ENCODE assay signal across 24 cellular contexts in genomic region chr4:143488684-143489083, GRCh38. TPM values are rescaled to one million over a fixed set of nuclear protein-coding genes. Genes with fewer than 3 reads are reported as not detected.
DNase-seq lines count a peak whose midpoint lies in the region; ATAC-seq and TF ChIP-seq lines count a peak whose summit lies in the region.
"Had no signal": no experiment of that assay in that cellular context is flagged by ENCODE, and none has a peak within 500 bp of the region (broad histone marks: within the 10 kb centered on the region; RNA-seq: fewer than 3 reads in every experiment).

No MANE protein-coding gene starts in this region.

- H3K4me1 ChIP-seq in naive thymus-derived CD4-positive, alpha-beta T cell (ENCODE audit: control insufficient read depth in 2 of 2, insufficient read depth in 2 of 2, low read length in 2 of 2) = no peaks in the 10 kb centered on the region
- H3K4me1 ChIP-seq: HAP-1 had no signal

- CTCF ChIA-PET in naive thymus-derived CD4-positive, alpha-beta T cell (lab: Charles Lee) = no interaction called here

- H3K27me3 Mint-ChIP-seq in stimulated activated memory B cell treated with anti-CD40 and anti-IgM and Interleukin-4, amounts not matched to agents 10 μg/mL and 1 μg/mL and 100 μg/mL, for 72 hours = peaks cover 48% of the 10 kb centered on the region
- peaks cover 8 to 18% (median 13%) of the 10 kb centered on the region in 5 donors for H3K27me3 Mint-ChIP-seq in naive thymus-derived CD4-positive, alpha-beta T cell

- TF ChIP-seq CTCF in epithelial cell of esophagus (IDR thresholded peaks at IDR 0.05; ENCODE audit: insufficient read depth, low read depth, low read length, missing control alignments) = no peak

- intact Hi-C loops in naive thymus-derived CD4-positive, alpha-beta T cell (cut with micrococcal nuclease) = no loop called here

- no peaks in the 10 kb centered on the region for H3K9me3 Mint-ChIP-seq in stimulated activated memory B cell treated with anti-CD40 and anti-IgM and Interleukin-4, amounts not matched to agents 10 μg/mL and 1 μg/mL and 100 μg/mL, for 72 hours
- H3K9me3 Mint-ChIP-seq in naive thymus-derived CD4-positive, alpha-beta T cell = peaks cover 0 to 4% (median 0%) of the 10 kb centered on the region in 11 donors
- H3K9me3 Mint-ChIP-seq: CD8-positive, alpha-beta memory T cell; GM23338 had no signal

- no peaks in the 10 kb centered on the region for H3K9me3 ChIP-seq in naive thymus-derived CD4-positive, alpha-beta T cell (ENCODE audit: control insufficient read depth in 2 of 3, low read length in 3 of 3)
- H3K9me3 ChIP-seq: HAP-1 had no signal

- H3K4me3 ChIP-seq in epithelial cell of esophagus (ENCODE audit: low read length) = no peak overlapping the region
- H3K4me3 ChIP-seq in naive thymus-derived CD4-positive, alpha-beta T cell (ENCODE audit: low read length) = no peak overlapping the region
- H3K4me3 ChIP-seq: GM23338, HAP-1 had no signal

- H3K4me3 Mint-ChIP-seq in stimulated activated memory B cell treated with anti-CD40 and anti-IgM and Interleukin-4, amounts not matched to agents 10 μg/mL and 1 μg/mL and 100 μg/mL, for 72 hours = no peak overlapping the region
- no peak overlapping the region for H3K4me3 Mint-ChIP-seq in naive thymus-derived CD4-positive, alpha-beta T cell
- H3K4me3 Mint-ChIP-seq: CD8-positive, alpha-beta memory T cell; GM23338 had no signal

- H3K36me3 ChIP-seq in naive thymus-derived CD4-positive, alpha-beta T cell (ENCODE audit: control insufficient read depth in 2 of 3, insufficient read depth in 3 of 3, low read length in 3 of 3) = no peaks in the 10 kb centered on the region
- H3K36me3 ChIP-seq: HAP-1 had no signal

- no peaks in the 10 kb centered on the region for H3K36me3 Mint-ChIP-seq in stimulated activated memory B cell treated with anti-CD40 and anti-IgM and Interleukin-4, amounts not matched to agents 10 μg/mL and 1 μg/mL and 100 μg/mL, for 72 hours
- H3K36me3 Mint-ChIP-seq in naive thymus-derived CD4-positive, alpha-beta T cell = no peaks in the 10 kb centered on the region
- H3K36me3 Mint-ChIP-seq: CD8-positive, alpha-beta memory T cell had no signal

- POLR2A ChIA-PET in naive thymus-derived CD4-positive, alpha-beta T cell (lab: Charles Lee) = no interaction called here

- H3K27ac Mint-ChIP-seq in stimulated activated memory B cell treated with anti-CD40 and anti-IgM and Interleukin-4, amounts not matched to agents 10 μg/mL and 1 μg/mL and 100 μg/mL, for 72 hours = no peak overlapping the region
- H3K27ac Mint-ChIP-seq in naive thymus-derived CD4-positive, alpha-beta T cell = no peak overlapping the region
- H3K27ac Mint-ChIP-seq: CD8-positive, alpha-beta memory T cell; GM23338 had no signal

- H3K27ac ChIP-seq in naive thymus-derived CD4-positive, alpha-beta T cell (ENCODE audit: low read depth, low read length) = no peak overlapping the region
- H3K27ac ChIP-seq: C4-2B had no signal

- no peak for ATAC-seq in GM19452 (IDR thresholded peaks at IDR 0.05; ENCODE audit: unreplicated experiment)
- no peak for ATAC-seq in stimulated activated memory B cell treated with anti-CD40 and anti-IgM and Interleukin-4, amounts not matched to agents 10 μg/mL and 1 μg/mL and 100 μg/mL, for 72 hours
- ATAC-seq in naive thymus-derived CD4-positive, alpha-beta T cell = no peak
- ATAC-seq: GM23338, Right ventricle myocardium inferior had no signal

- H3K4me1 Mint-ChIP-seq in stimulated activated memory B cell treated with anti-CD40 and anti-IgM and Interleukin-4, amounts not matched to agents 10 μg/mL and 1 μg/mL and 100 μg/mL, for 72 hours = no peaks in the 10 kb centered on the region
- no peaks in the 10 kb centered on the region for H3K4me1 Mint-ChIP-seq in naive thymus-derived CD4-positive, alpha-beta T cell
- H3K4me1 Mint-ChIP-seq: CD8-positive, alpha-beta memory T cell; GM23338 had no signal

- H3K27me3 ChIP-seq in naive thymus-derived CD4-positive, alpha-beta T cell (ENCODE audit: control insufficient read depth in 2 of 2, insufficient read depth in 2 of 2, low read length in 2 of 2) = no peaks in the 10 kb centered on the region

- peak; percentile 3 for DNase-seq in EL
- DNase-seq in M059J (ENCODE audit: low read depth) = peak; percentile 4
- DNase-seq in epithelial cell of esophagus (ENCODE audit: low read depth) = peak; percentile 33
- DNase-seq in myocyte (ENCODE audit: low read depth) = peak; percentile 1
- no peak for DNase-seq in HCEC 1CT
- DNase-seq in naive thymus-derived CD4-positive, alpha-beta T cell = no peak
- DNase-seq: Calu3; CD8-positive, alpha-beta memory T cell; DMS153; MM.1S; NCI-H1092; NCI-H1436; NCI-H187 treated with DMSO at 0.1 percent for 48 hours; NCI-H2107; NCI-H2227 treated with DMSO at 0.1 percent for 48 hours; NCI-H510A; NCI-H748 treated with DMSO at 0.1 percent for 48 hours; NK-92 treated with Interleukin-12 subunit alpha and Interleukin-12 subunit beta, amount 100 ng/mL, for 24 hours had no signal

RNA-seq across cellular contexts. Expression of gene SMARCA5, which starts 24.8 kb away (rescaled TPM):
- total RNA-seq in M059J (2014; rRNA removed; shearing (Covaris generic)) = 26.5 and 39.5 TPM in 2 replicates
- total RNA-seq in myocyte = 41.6 and 50.4 TPM in 2 replicates
- 17.4 TPM for polyA plus RNA-seq in myocyte (2012)
- total RNA-seq in naive thymus-derived CD4-positive, alpha-beta T cell = 10 to 100 TPM; 48.3 to 58.2 (median 54.4) TPM
- polyA plus RNA-seq in naive thymus-derived CD4-positive, alpha-beta T cell = 10 to 100 TPM; 24.2 to 32.9 TPM

Comparison
In these comparisons a context has a peak if more than half of its experiments do, and no peak if none do; other contexts are left out.
1. DNase-seq: peak in EL (single experiment), M059J (single experiment), epithelial cell of esophagus (single experiment) and myocyte (single experiment); none in HCEC 1CT (single experiment) and naive thymus-derived CD4-positive, alpha-beta T cell (0 of 9).